Comparison of ENCODE assay signal across 32 cellular contexts in genomic region chr5:92849798-92850197, GRCh38.
"Had no signal": no experiment of that assay in that cellular context is flagged by ENCODE, and none has a peak within 500 bp of the region (broad histone marks: within the 10 kb centered on the region; RNA-seq: fewer than 3 reads in every experiment).

No MANE protein-coding gene starts in this region.

- H3K9me3 Mint-ChIP-seq: activated CD4-positive, alpha-beta memory T cell treated with anti-CD3 and anti-CD28 coated beads for 36 hours; activated CD4-positive, alpha-beta T cell treated with anti-CD3 and anti-CD28 coated beads, Interleukin-2, amount 10 ng/mL, durations not matched to agents 24 days and 14 days; activated naive CD4-positive, alpha-beta T cell treated with anti-CD3 and anti-CD28 coated beads, Interleukin-2, amount 50 U/mL, for 24 hours; activated naive CD8-positive, alpha-beta T cell treated with anti-CD3 and anti-CD28 coated beads for 36 hours; activated T-helper 1 cell treated with anti-CD3 and anti-CD28 coated beads, Interleukin-12 subunit alpha, Interleukin-12 subunit beta, Interleukin-2, Interleukin-4 antibody, amounts not matched to agents 30 ng/mL and 10 ng/mL and 1 ng/mL, durations not matched to agents 14 hours and 24 hours and 36 hours; activated T-helper 2 cell treated with anti-CD3 and anti-CD28 coated beads, Interferon-gamma antibody, Interleukin-2, Interleukin-4, amounts not matched to agents 10 μg/mL and 5 μg/mL and 100 μg/mL, durations not matched to agents 14 hours and 24 hours and 36 hours; brain; T-helper 2 cell treated with Interferon-gamma antibody and Interleukin-4, amounts not matched to agents 5 μg/mL and 100 μg/mL, for 36 hours had no signal

- H3K9me3 ChIP-seq: adrenal gland, breast epithelium, colonic mucosa, esophagus squamous epithelium, gastrocnemius medialis, heart left ventricle had no signal

- H3K4me3 ChIP-seq: adrenal gland, breast epithelium, cardiac muscle cell, colonic mucosa, esophagus squamous epithelium, gastrocnemius medialis, heart left ventricle had no signal

- DNase-seq: activated CD4-positive, alpha-beta memory T cell treated with anti-CD3 and anti-CD28 coated beads for 36 hours; activated CD4-positive, alpha-beta T cell treated with anti-CD3 and anti-CD28 coated beads for 36 hours; activated CD4-positive, alpha-beta T cell treated with anti-CD3 and anti-CD28 coated beads, Interleukin-2, amount 10 ng/mL, durations not matched to agents 24 days and 14 days; activated CD4-positive, CD25-positive, alpha-beta regulatory T cell; activated CD4-positive, CD25-positive, alpha-beta regulatory T cell treated with anti-CD3 and anti-CD28 coated beads, Interleukin-2, amount 50 U/mL, for 72 hours; activated effector memory CD4-positive, alpha-beta T cell treated with anti-CD3 and anti-CD28 coated beads, Interleukin-2, amount 50 U/mL, for 16 hours; activated naive CD4-positive, alpha-beta T cell treated with anti-CD3 and anti-CD28 coated beads for 36 hours; activated naive CD8-positive, alpha-beta T cell treated with anti-CD3 and anti-CD28 coated beads for 36 hours; activated naive CD8-positive, alpha-beta T cell treated with anti-CD3 and anti-CD28 coated beads, Interleukin-2, amount 50 U/mL, for 24 hours; activated T-cell treated with anti-CD3 and anti-CD28 coated beads, Interleukin-2, amount 50 U/mL, for 48 hours; adrenal gland; amygdala; aorta; central memory CD4-positive, alpha-beta T cell; cerebellar nuclear complex; colonic mucosa; effector CD8-positive, alpha-beta T cell; esophagus squamous epithelium; foreskin keratinocyte; gastrocnemius medialis; glutamatergic neuron; heart left ventricle; T-helper 1 cell; T-helper 17 cell had no signal

- ATAC-seq: activated CD4-positive, alpha-beta T cell treated with anti-CD3 and anti-CD28 coated beads for 36 hours; activated naive CD8-positive, alpha-beta T cell treated with anti-CD3 and anti-CD28 coated beads, Interleukin-2, amount 50 U/mL, for 24 hours; foreskin keratinocyte; gastrocnemius medialis; heart left ventricle; T-helper 17 cell had no signal

- H3K27me3 ChIP-seq: adrenal gland, breast epithelium, colonic mucosa, esophagus squamous epithelium, gastrocnemius medialis, heart left ventricle had no signal

- H3K4me1 ChIP-seq: adrenal gland, breast epithelium, colonic mucosa, esophagus squamous epithelium, foreskin keratinocyte, gastrocnemius medialis, heart left ventricle had no signal

- H3K36me3 Mint-ChIP-seq: activated CD4-positive, alpha-beta memory T cell treated with anti-CD3 and anti-CD28 coated beads for 36 hours; activated naive CD4-positive, alpha-beta T cell treated with anti-CD3 and anti-CD28 coated beads, Interleukin-2, amount 50 U/mL, for 24 hours; activated naive CD8-positive, alpha-beta T cell treated with anti-CD3 and anti-CD28 coated beads for 36 hours; brain had no signal

- H3K4me3 Mint-ChIP-seq: activated CD4-positive, alpha-beta memory T cell treated with anti-CD3 and anti-CD28 coated beads for 36 hours; activated CD4-positive, alpha-beta T cell treated with anti-CD3 and anti-CD28 coated beads for 36 hours; activated CD4-positive, alpha-beta T cell treated with anti-CD3 and anti-CD28 coated beads, Interleukin-2, amount 10 ng/mL, durations not matched to agents 24 days and 14 days; activated naive CD4-positive, alpha-beta T cell treated with anti-CD3 and anti-CD28 coated beads for 36 hours; activated naive CD4-positive, alpha-beta T cell treated with anti-CD3 and anti-CD28 coated beads, Interleukin-2, amount 50 U/mL, for 24 hours; activated naive CD8-positive, alpha-beta T cell treated with anti-CD3 and anti-CD28 coated beads for 36 hours; activated naive CD8-positive, alpha-beta T cell treated with anti-CD3 and anti-CD28 coated beads, Interleukin-2, amount 50 U/mL, for 24 hours; activated T-helper 1 cell treated with anti-CD3 and anti-CD28 coated beads, Interleukin-12 subunit alpha, Interleukin-12 subunit beta, Interleukin-2, Interleukin-4 antibody, amounts not matched to agents 30 ng/mL and 10 ng/mL and 1 ng/mL, durations not matched to agents 14 hours and 24 hours and 36 hours; brain; T-helper 17 cell; T-helper 2 cell treated with Interferon-gamma antibody and Interleukin-4, amounts not matched to agents 5 μg/mL and 100 μg/mL, for 36 hours had no signal

- H3K27me3 Mint-ChIP-seq: activated CD4-positive, alpha-beta memory T cell treated with anti-CD3 and anti-CD28 coated beads for 36 hours; activated CD4-positive, alpha-beta T cell treated with anti-CD3 and anti-CD28 coated beads for 36 hours; activated CD4-positive, alpha-beta T cell treated with anti-CD3 and anti-CD28 coated beads, Interleukin-2, amount 10 ng/mL, durations not matched to agents 24 days and 14 days; activated naive CD4-positive, alpha-beta T cell treated with anti-CD3 and anti-CD28 coated beads, Interleukin-2, amount 50 U/mL, for 24 hours; activated naive CD8-positive, alpha-beta T cell treated with anti-CD3 and anti-CD28 coated beads for 36 hours; activated naive CD8-positive, alpha-beta T cell treated with anti-CD3 and anti-CD28 coated beads, Interleukin-2, amount 50 U/mL, for 24 hours; T-helper 17 cell had no signal

- H3K27ac ChIP-seq: adrenal gland, breast epithelium, cardiac muscle cell, colonic mucosa, epithelial cell of prostate, esophagus squamous epithelium, foreskin keratinocyte, gastrocnemius medialis, heart left ventricle had no signal

- H3K4me1 Mint-ChIP-seq: activated CD4-positive, alpha-beta T cell treated with anti-CD3 and anti-CD28 coated beads for 36 hours; activated CD4-positive, alpha-beta T cell treated with anti-CD3 and anti-CD28 coated beads, Interleukin-2, amount 10 ng/mL, durations not matched to agents 24 days and 14 days; activated naive CD4-positive, alpha-beta T cell treated with anti-CD3 and anti-CD28 coated beads, Interleukin-2, amount 50 U/mL, for 24 hours; activated naive CD8-positive, alpha-beta T cell treated with anti-CD3 and anti-CD28 coated beads for 36 hours; activated naive CD8-positive, alpha-beta T cell treated with anti-CD3 and anti-CD28 coated beads, Interleukin-2, amount 50 U/mL, for 24 hours; T-helper 17 cell had no signal

- H3K36me3 ChIP-seq: adrenal gland, breast epithelium, cardiac muscle cell, colonic mucosa, esophagus squamous epithelium, gastrocnemius medialis, heart left ventricle had no signal
